8 cellular contexts compared by ENCODE assay signal in the genomic region with DNA sequence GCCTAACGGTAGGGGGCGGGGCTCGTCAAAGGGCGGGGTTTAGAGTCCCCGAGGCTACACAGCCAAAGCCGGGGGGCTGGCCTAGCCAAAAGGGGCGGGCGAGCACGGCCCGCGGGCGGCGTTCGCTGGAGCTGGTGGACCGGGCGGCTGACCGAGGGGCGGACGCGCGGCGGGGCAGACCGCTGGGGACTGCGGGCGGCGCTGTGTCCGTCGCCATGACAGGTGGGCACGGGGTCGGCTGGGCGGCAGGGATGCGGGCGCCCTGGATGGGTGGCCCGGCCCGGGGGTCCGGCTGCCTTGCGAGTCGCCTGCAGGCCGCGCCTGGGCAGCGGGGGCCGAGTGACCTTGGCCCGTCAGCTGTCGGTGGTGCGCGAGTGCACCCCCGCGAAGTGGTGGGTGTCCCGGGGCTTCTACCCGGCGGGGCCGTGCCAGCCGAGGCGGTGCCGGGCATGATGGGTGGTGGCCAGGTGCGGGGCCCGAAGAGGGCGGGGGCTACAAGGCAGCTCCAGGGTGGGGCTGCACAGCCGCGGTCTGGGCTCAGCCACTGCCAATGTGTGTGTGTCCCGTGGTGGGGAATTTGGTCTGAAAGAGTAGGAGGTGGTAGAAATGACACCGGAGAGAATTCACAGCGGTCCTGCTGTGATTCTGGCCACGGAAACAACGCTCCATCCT. TPM values are rescaled to one million over a fixed set of nuclear protein-coding genes. Genes with fewer than 3 reads are reported as not detected.
DNase-seq lines count a peak whose midpoint lies in the region; ATAC-seq, FAIRE-seq and TF ChIP-seq lines count a peak whose summit lies in the region.

A gene with protein sequence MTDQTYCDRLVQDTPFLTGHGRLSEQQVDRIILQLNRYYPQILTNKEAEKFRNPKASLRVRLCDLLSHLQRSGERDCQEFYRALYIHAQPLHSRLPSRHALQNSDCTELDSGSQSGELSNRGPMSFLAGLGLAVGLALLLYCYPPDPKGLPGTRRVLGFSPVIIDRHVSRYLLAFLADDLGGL (plus strand): TSS at position 87 of the 672 bp plus-strand sequence. CDS start 129 bp downstream, at position 216.

- intact Hi-C loops in vagina (cut with DNase I): no loop called here

- H3K27ac ChIP-seq in vagina: peak within 1 kb of the TSS; percentile 99

- no peaks in the 10 kb centered on the region for H3K27me3 Mint-ChIP-seq in activated T-helper 17 cell treated with anti-CD3 and anti-CD28 coated beads, Interleukin-2, amount 50 U/mL, for 72 hours
- H3K27me3 Mint-ChIP-seq in nephron progenitor cell (ENCODE audit: low read depth, poor library complexity): peaks cover 4% of the 10 kb centered on the region

- peaks cover under 1% of the 10 kb centered on the region for H3K9me3 Mint-ChIP-seq in activated T-helper 17 cell treated with anti-CD3 and anti-CD28 coated beads, Interleukin-2, amount 50 U/mL, for 72 hours
- peaks cover 7% of the 10 kb centered on the region for H3K9me3 Mint-ChIP-seq in nephron progenitor cell

- H3K36me3 Mint-ChIP-seq in activated T-helper 17 cell treated with anti-CD3 and anti-CD28 coated beads, Interleukin-2, amount 50 U/mL, for 72 hours (ENCODE audit: low read depth): peaks cover 12% of the 10 kb centered on the region
- H3K36me3 Mint-ChIP-seq in nephron progenitor cell (ENCODE audit: low read depth): peaks cover 6% of the 10 kb centered on the region

- no peak for FAIRE-seq in H54 (lab: Jason Lieb, UNC)

- H3K27me3 ChIP-seq in vagina: no peaks in the 10 kb centered on the region

- ATAC-seq in activated T-helper 17 cell treated with anti-CD3 and anti-CD28 coated beads, Interleukin-2, amount 50 U/mL, for 72 hours (replicated peaks): peak; percentile 6

- peak; percentile 47 for DNase-seq in GM10266 (ENCODE audit: extremely low spot score)
- peak; percentile 27 for DNase-seq in H54 (ENCODE audit: insufficient read length, low spot score)
- DNase-seq in NAMALWA (ENCODE audit: low spot score): peak; percentile 65
- no peak for DNase-seq in fibroblast of pulmonary artery (ENCODE audit: low read depth)
- DNase-seq in nephron progenitor cell: no peak
- DNase-seq in vagina (ENCODE audit: extremely low spot score in 2 of 2): no peak
- no peak for DNase-seq in NCI-H187 (lab: John Stamatoyannopoulos, UW)

- TF ChIP-seq CTCF in GM10266 (IDR thresholded peaks at IDR 0.05; ENCODE audit: control insufficient read depth, insufficient read depth, low read depth, missing control alignments) (no peak), fibroblast of pulmonary artery (IDR thresholded peaks at IDR 0.05; ENCODE audit: low read length, missing control alignments) (no peak), nephron progenitor cell (IDR thresholded peaks at IDR 0.05) (no peak), vagina (IDR thresholded peaks at IDR 0.05) (no peak)

- H3K27ac Mint-ChIP-seq in activated T-helper 17 cell treated with anti-CD3 and anti-CD28 coated beads, Interleukin-2, amount 50 U/mL, for 72 hours: peak within 1 kb of the TSS; percentile 98
- H3K27ac Mint-ChIP-seq in nephron progenitor cell: no peak within 1 kb of the TSS

- no peaks in the 10 kb centered on the region for H3K36me3 ChIP-seq in vagina

- H3K9me3 ChIP-seq in vagina: peaks cover 2% of the 10 kb centered on the region

- TF ChIP-seq POLR2A in H54 (IDR thresholded peaks at IDR 0.05; ENCODE audit: low read depth, low read length): peak; percentile 62
- peak; percentile 93 to 98 for TF ChIP-seq POLR2A in vagina (IDR thresholded peaks at IDR 0.05)

- H3K4me1 ChIP-seq in vagina: peaks cover 62% of the 10 kb centered on the region

- peak within 1 kb of the TSS; percentile 81 for H3K4me3 ChIP-seq in fibroblast of pulmonary artery (replicated peaks; ENCODE audit: low read depth, low read length)
- peak within 1 kb of the TSS; percentile 86 to 99 for H3K4me3 ChIP-seq in vagina

- peak within 1 kb of the TSS; percentile 88 for H3K4me3 Mint-ChIP-seq in activated T-helper 17 cell treated with anti-CD3 and anti-CD28 coated beads, Interleukin-2, amount 50 U/mL, for 72 hours
- peak within 1 kb of the TSS; percentile 81 for H3K4me3 Mint-ChIP-seq in nephron progenitor cell

- peaks cover 54% of the 10 kb centered on the region for H3K4me1 Mint-ChIP-seq in activated T-helper 17 cell treated with anti-CD3 and anti-CD28 coated beads, Interleukin-2, amount 50 U/mL, for 72 hours
- peaks cover 48% of the 10 kb centered on the region for H3K4me1 Mint-ChIP-seq in nephron progenitor cell

RNA-seq across cellular contexts. Expression of the gene that starts here (rescaled TPM):
- total RNA-seq in activated T-helper 17 cell treated with anti-CD3 and anti-CD28 coated beads, Interleukin-2, amount 50 U/mL, for 72 hours: 10 to 100 TPM; 83.6 to 87.3 TPM
- total RNA-seq in vagina: 63.3 TPM

Comparison
In these comparisons a context has a peak if more than half of its experiments do, and no peak if none do; other contexts are left out.
1. DNase-seq: peak in GM10266 (single experiment), H54 (single experiment) and NAMALWA (single experiment); none in fibroblast of pulmonary artery (single experiment), nephron progenitor cell (single experiment), vagina (0 of 2) and NCI-H187 (0 of 2).